ENCODE assay signal across 28 cellular contexts in genomic region chr5:10660135-10660534, GRCh38.
"Had no signal": no experiment of that assay in that cellular context is flagged by ENCODE, and none has a peak within 500 bp of the region (broad histone marks: within the 10 kb centered on the region; RNA-seq: fewer than 3 reads in every experiment).

No MANE protein-coding gene starts in this region.

- ATAC-seq: mucosa of descending colon, pancreas, right lobe of liver had no signal

- H3K27ac ChIP-seq: dorsolateral prefrontal cortex, neutrophil, pancreas, right lobe of liver, testis, tibial artery had no signal

- FAIRE-seq: colon, frontal cortex, keratinocyte, pancreas had no signal

- H3K4me3 Mint-ChIP-seq: immature natural killer cell; memory B cell; mesothelial cell of epicardium; naive B cell; natural killer cell treated with Interleukin-12 subunit alpha and Interleukin-12 subunit beta and Interleukin-15 and Interleukin-18, amount 100 ng/mL, for 72 hours; neural crest cell; type B pancreatic cell had no signal

- H3K27me3 Mint-ChIP-seq: naive B cell; natural killer cell treated with Interleukin-12 subunit alpha and Interleukin-12 subunit beta and Interleukin-15 and Interleukin-18, amount 100 ng/mL, for 72 hours; type B pancreatic cell had no signal

- H3K36me3 Mint-ChIP-seq: immature natural killer cell; memory B cell; mesothelial cell of epicardium; naive B cell; natural killer cell treated with Interleukin-12 subunit alpha and Interleukin-12 subunit beta and Interleukin-15 and Interleukin-18, amount 100 ng/mL, for 72 hours; type B pancreatic cell had no signal

- H3K4me1 Mint-ChIP-seq: immature natural killer cell, mesothelial cell of epicardium, naive B cell had no signal

- H3K27me3 ChIP-seq: neutrophil, pancreas, right lobe of liver, testis had no signal

- H3K9me3 Mint-ChIP-seq: immature natural killer cell; memory B cell; natural killer cell treated with Interleukin-12 subunit alpha and Interleukin-12 subunit beta and Interleukin-15 and Interleukin-18, amount 100 ng/mL, for 72 hours; neural crest cell; type B pancreatic cell had no signal

- H3K4me2 ChIP-seq: smooth muscle cell had no signal

- H3K9me3 ChIP-seq: mucosa of descending colon, neutrophil, pancreas, right lobe of liver, testis, tibial artery had no signal

- H3K27ac Mint-ChIP-seq: immature natural killer cell; memory B cell; mesothelial cell of epicardium; naive B cell; natural killer cell treated with Interleukin-12 subunit alpha and Interleukin-12 subunit beta and Interleukin-15 and Interleukin-18, amount 100 ng/mL, for 72 hours; progenitor cell of endocrine pancreas; type B pancreatic cell had no signal

- H3K4me3 ChIP-seq: dorsolateral prefrontal cortex, lung, mucosa of descending colon, pancreas, right lobe of liver, smooth muscle cell, testis, tibial artery had no signal

- H3K36me3 ChIP-seq: pancreas, right lobe of liver, tibial artery had no signal

- DNase-seq: effector CD4-positive, alpha-beta T cell; hypothalamus; immature natural killer cell; mucosa of descending colon; naive B cell; pancreas; stimulated activated CD4-positive, alpha-beta T cell treated with anti-CD3 and anti-CD28 coated beads, Interleukin-12 subunit alpha, Interleukin-12 subunit beta, amount 100 ng/mL, for 4 hours; stimulated activated CD4-positive, alpha-beta T cell treated with anti-CD3 and anti-CD28 coated beads, Interleukin-1b, Interleukin-23, amount 100 ng/mL, for 48 hours; stimulated activated CD4-positive, alpha-beta T cell treated with anti-CD3 and anti-CD28 coated beads, Interleukin-4, amount 100 ng/mL, for 1 hour; stimulated activated CD8-positive, alpha-beta memory T cell treated with anti-CD3 and anti-CD28 coated beads, Interleukin-4, amount 100 ng/mL, for 48 hours; stimulated activated naive CD4-positive, alpha-beta T cell treated with Interleukin-2 at 50 U/mL for 16 hours; substantia nigra; testis; tibial artery had no signal
